ENCODE assay signal across 19 cellular contexts in genomic region chr10:89707372-89707771, GRCh38. TPM values are rescaled to one million over a fixed set of nuclear protein-coding genes. Genes with fewer than 3 reads are reported as not detected.
DNase-seq lines count a peak whose midpoint lies in the region; ATAC-seq, FAIRE-seq and TF ChIP-seq lines count a peak whose summit lies in the region.
"Had no signal": no experiment of that assay in that cellular context is flagged by ENCODE, and none has a peak within 500 bp of the region (broad histone marks: within the 10 kb centered on the region; RNA-seq: fewer than 3 reads in every experiment).

No MANE protein-coding gene starts in this region.

- H3K27me3 ChIP-seq in SK-N-SH (ENCODE audit: insufficient read depth) (no peaks in the 10 kb centered on the region), GM12878 (replicated peaks in 1 of 2; ENCODE audit: control insufficient read depth in 2 of 2, insufficient read depth in 2 of 2, low read length in 1 of 2) (no peaks in the 10 kb centered on the region), osteoblast (ENCODE audit: insufficient read depth, low read length) (no peaks in the 10 kb centered on the region)
- H3K27me3 ChIP-seq: SJSA1 had no signal

- no peak for FAIRE-seq in GM12878 (lab: Jason Lieb, UNC)
- FAIRE-seq: GM12891, GM18507 had no signal

- WGBS in SK-N-SH (ENCODE audit: low lambda C conversion rate) = 92% methylated on average over 1 of the region's 1 CpG
- 100% methylated on average over 1 of the region's 1 CpG for WGBS in GM12878 (ENCODE audit: insufficient coverage, insufficient replicate concordance, low lambda C conversion rate, missing lambda C conversion rate)

- no peak for TF ChIP-seq RAD21 in SK-N-SH (IDR thresholded peaks at IDR 0.05; ENCODE audit: low read length)
- TF ChIP-seq RAD21 in GM12878 (IDR thresholded peaks at IDR 0.05; ENCODE audit: insufficient read depth, low read depth, low read length) = no peak

- H4K20me1 ChIP-seq in SK-N-SH (ENCODE audit: insufficient read depth) = 0 out of 2 replicates have a peak, but pooled peaks cover 4% of the 10 kb centered on the region
- no peaks in the 10 kb centered on the region for H4K20me1 ChIP-seq in GM12878 (ENCODE audit: control insufficient read depth, insufficient read depth)
- no peaks in the 10 kb centered on the region for H4K20me1 ChIP-seq in osteoblast (ENCODE audit: insufficient read depth, low read length)

- BruUV-seq in GM12878 (replicated peaks; lab: Mats Ljungman, UMichigan) = no TSS peak

- TF ChIP-seq EP300 in SK-N-SH (IDR thresholded peaks at IDR 0.05; ENCODE audit: borderline replicate concordance in 1 of 2, low read depth in 1 of 2, low read length in 1 of 2) (no peak), GM12878 (IDR thresholded peaks at IDR 0.05; ENCODE audit: borderline replicate concordance in 1 of 2, control insufficient read depth in 1 of 2, low read depth in 2 of 2, low read length in 2 of 2) (no peak)

- SMC1A ChIA-PET in GM12878 (lab: Charles Lee; ENCODE audit: uncharacterized antibody, unreplicated experiment) = interaction anchor here (1.7 kb wide), 1 partner anchor 14 kb away, joined by 6 read pairs; no protein-coding TSS in a partner anchor

- DNase-seq in SK-N-SH = no peak
- no peak for DNase-seq in GM12878 (ENCODE audit: low read depth, low spot score)
- no peak for DNase-seq in osteoblast (ENCODE audit: insufficient read length, low spot score, missing footprints)
- no peak for DNase-seq in COLO829 (ENCODE audit: low spot score)
- DNase-seq: CD4-positive, alpha-beta T cell; DMS153; H7; NCI-H1436; NCI-H2029; NCI-H526; PC-9 had no signal

- POLR2A ChIA-PET in SK-N-SH (lab: Yijun Ruan, JAX) (no interaction called here), HEK293 (lab: Yijun Ruan, JAX) (interaction anchor here (0.7 kb wide), 1 partner anchor 155 kb away, joined by 3 read pairs; no protein-coding TSS in a partner anchor), GM12878 (lab: Charles Lee) (no interaction called here)

- H3F3A ChIP-seq in SK-N-SH (replicated peaks; ENCODE audit: insufficient read depth) = peaks cover 10% of the 10 kb centered on the region

- RAD21 ChIA-PET in GM12878 (lab: Charles Lee; ENCODE audit: unreplicated experiment) = no interaction called here

- no peaks in the 10 kb centered on the region for H3K9me3 ChIP-seq in SK-N-SH
- H3K9me3 ChIP-seq in HEK293 (ENCODE audit: control insufficient read depth, insufficient read depth, low read depth, low read length) = no peaks in the 10 kb centered on the region
- no peaks in the 10 kb centered on the region for H3K9me3 ChIP-seq in GM12878 (replicated peaks; ENCODE audit: control insufficient read depth, insufficient read depth, low read length)
- no peaks in the 10 kb centered on the region for H3K9me3 ChIP-seq in osteoblast (ENCODE audit: low read depth, low read length)
- H3K9me3 ChIP-seq: SJSA1 had no signal

- H2AFZ ChIP-seq in SK-N-SH (ENCODE audit: low read depth) (peak overlapping the region; percentile 80), GM12878 (ENCODE audit: control insufficient read depth, low read depth, low read length) (no peak overlapping the region), osteoblast (ENCODE audit: low read length) (peak overlapping the region; percentile 70)
- H2AFZ ChIP-seq: PC-9 had no signal

- H3K9me2 ChIP-seq in SK-N-SH = no peaks in the 10 kb centered on the region

- peak overlapping the region in 1 of 2 experiments; percentile 5; a peak in 2 of 4 replicates for H3K27ac ChIP-seq in SK-N-SH (ENCODE audit: low read depth in 2 of 2, low read length in 1 of 2)
- H3K27ac ChIP-seq in HEK293 (ENCODE audit: extremely low read depth, low read depth, low read length) = no peak overlapping the region
- H3K27ac ChIP-seq in GM12878 (ENCODE audit: control insufficient read depth, insufficient read depth) = no peak overlapping the region
- H3K27ac ChIP-seq in osteoblast (ENCODE audit: low read depth, low read length) = no peak overlapping the region
- H3K27ac ChIP-seq: 22Rv1, PC-9, SJSA1 had no signal

- H3K9ac ChIP-seq in SK-N-SH (no peak overlapping the region), GM12878 (ENCODE audit: control insufficient read depth, insufficient read depth, low read length) (no peak overlapping the region)

- peaks cover 97% of the 10 kb centered on the region for H3K79me2 ChIP-seq in SK-N-SH (ENCODE audit: insufficient read depth)
- peaks cover 79% of the 10 kb centered on the region for H3K79me2 ChIP-seq in GM12878 (ENCODE audit: control insufficient read depth, insufficient read depth, low read length)
- H3K79me2 ChIP-seq in osteoblast (ENCODE audit: insufficient read depth, low read length) = peaks cover 83% of the 10 kb centered on the region

- no peak for TF ChIP-seq POLR2A in GM12878 (IDR thresholded peaks at IDR 0.05; ENCODE audit: low read depth, low read length)

- H3K4me1 ChIP-seq in SK-N-SH (ENCODE audit: control insufficient read depth in 1 of 2, insufficient read depth in 2 of 2, low read depth in 1 of 2, low read length in 1 of 2) (peaks cover 5 to 24% of the 10 kb centered on the region in 2 experiments; a peak in 3 of 4 replicates), HEK293 (ENCODE audit: control insufficient read depth, insufficient read depth, low read length) (peaks cover 18% of the 10 kb centered on the region), GM12878 (ENCODE audit: control insufficient read depth, insufficient read depth, low read length) (peaks cover 4% of the 10 kb centered on the region; the same call in 1 of the 2 replicates), osteoblast (ENCODE audit: insufficient read depth, low read length) (peaks cover 23% of the 10 kb centered on the region)

- intact Hi-C loops in GM12878 (cut with micrococcal nuclease; ENCODE audit: unreplicated experiment) = loop anchor here (10.0 kb wide), 1 partner anchor 283 kb away; no protein-coding TSS in a partner anchor

- peaks cover 2 to 15% of the 10 kb centered on the region in 2 experiments for H3K36me3 ChIP-seq in SK-N-SH (replicated peaks in 1 of 2; ENCODE audit: control insufficient read depth in 1 of 2, insufficient read depth in 2 of 2, low read length in 1 of 2)
- H3K36me3 ChIP-seq in HEK293 (ENCODE audit: control insufficient read depth in 2 of 2, insufficient read depth in 1 of 2, low read length in 2 of 2) = peaks cover 18 to 33% of the 10 kb centered on the region in 2 experiments
- H3K36me3 ChIP-seq in GM12878 (ENCODE audit: control insufficient read depth in 2 of 2, insufficient read depth in 2 of 2, low read length in 1 of 2) = peaks cover 1 to 8% of the 10 kb centered on the region in 2 experiments
- no peaks in the 10 kb centered on the region for H3K36me3 ChIP-seq in osteoblast (ENCODE audit: insufficient read depth, low read length)

- ATAC-seq in SK-N-SH treated with all-trans-retinoic acid at 6 μM for 48 hours = no peak
- ATAC-seq in GM12878 = no peak
- no peak for ATAC-seq in GM18511 (IDR thresholded peaks at IDR 0.05; ENCODE audit: unreplicated experiment)
- ATAC-seq in HG02852 (IDR thresholded peaks at IDR 0.05; ENCODE audit: unreplicated experiment) = no peak

- H3K4me3 ChIP-seq in SK-N-SH (ENCODE audit: low read depth in 2 of 2, low read length in 1 of 2) (no peak overlapping the region), HEK293 (ENCODE audit: low read depth, low read length) (no peak overlapping the region), GM12878 (no peak overlapping the region), osteoblast (ENCODE audit: insufficient read depth, low read length) (no peak overlapping the region)
- H3K4me3 ChIP-seq: PC-9, SJSA1 had no signal

- in situ Hi-C loops in GM12878 (cut with MboI) = no loop called here

- H3K4me2 ChIP-seq in SK-N-SH (no peak overlapping the region), GM12878 (ENCODE audit: control insufficient read depth, insufficient read depth) (peak overlapping the region; percentile 54; the same call in 1 of the 2 replicates), osteoblast (ENCODE audit: insufficient read depth, low read length) (peak overlapping the region; percentile 31)
- H3K4me2 ChIP-seq: PC-9 had no signal

- TF ChIP-seq CTCF in SK-N-SH (IDR thresholded peaks at IDR 0.05) (no peak), HEK293 (tag by site-specific recombination; IDR thresholded peaks at IDR 0.05) (no peak), GM12878 (IDR thresholded peaks at IDR 0.05 in 2 of 3, conservative IDR thresholded peaks at IDR 0.05 in 1 of 3; ENCODE audit: control insufficient read depth in 2 of 3, extremely low read depth in 1 of 3, insufficient read depth in 1 of 3, low read depth in 3 of 3, low read length in 3 of 3) (no peak), osteoblast (IDR thresholded peaks at IDR 0.05; ENCODE audit: extremely low read depth, low read depth, low read length) (no peak)

- CTCF ChIA-PET in SK-N-SH (lab: Yijun Ruan, JAX) = interaction anchor here (0.7 kb wide), 1 partner anchor 10 kb away, joined by 3 read pairs; no protein-coding TSS in a partner anchor
- CTCF ChIA-PET in HEK293 (lab: Yijun Ruan, JAX) = interaction anchor here (0.6 kb wide), 2 partner anchors 103 to 145 kb away, joined by 5 to 6 read pairs; no protein-coding TSS in a partner anchor
- CTCF ChIA-PET in GM12878 (lab: Yijun Ruan, JAX) = no interaction called here

TF ChIP-seq in SK-N-SH, 30 proteins besides CTCF, POLR2A, EP300 and RAD21 (continues in another document):
- TF ChIP-seq GABPA (IDR thresholded peaks at IDR 0.05; ENCODE audit: low read depth) = no peak

TF ChIP-seq in GM12878, 131 proteins besides CTCF, POLR2A, EP300 and RAD21 (continues in another document):
- TF ChIP-seq BMI1 (IDR thresholded peaks at IDR 0.05; ENCODE audit: borderline replicate concordance) (peak; percentile 21; the same call in 1 of the 2 replicates), NFXL1 (IDR thresholded peaks at IDR 0.05; ENCODE audit: borderline replicate concordance) (no peak)

RNA-seq across cellular contexts. Expression of gene KIF20B, which starts 6.0 kb away (rescaled TPM):
- polyA plus RNA-seq in SK-N-SH (2012; rRNA removed) (1.5 and 2.0 TPM in 2 replicates), GM12878 (2011; rRNA removed) (16.5 and 32.4 TPM in 2 replicates), GM12878 (2014; fragmentation: Illumina TruSeq; extraction: Trizol) (37.5 and 46.7 TPM in 2 replicates), GM12878 (2014; fragmentation: Nextera tagmentation; extraction: Ambion mirVana) (10 to 100 TPM; 28.2 to 59.4 TPM), GM12878 (2014; rRNA removed) (11.2 and 15.6 TPM in 2 replicates), GM12878 (2016; fragmentation: Nextera tagmentation; extraction: Ambion mirVana) (10 to 100 TPM; 61.8 to 67.7 TPM)
- 2.3 and 3.5 TPM in 2 replicates for polyA plus RNA-seq in SK-N-SH (2012; cell fraction: cytosol; rRNA removed)
- 0.52 and 2.1 TPM in 2 replicates for polyA plus RNA-seq in SK-N-SH (2012; cell fraction: nucleus; rRNA removed)
- total RNA-seq in GM12878 (2013; cell fraction: nucleolus; rRNA removed) = 46.8 and 49.1 TPM in 2 replicates
- total RNA-seq in GM12878 (2014; rRNA removed) (21.1 and 28.3 TPM in 2 replicates), GM12878 (2014; rRNA removed; fragmentation: Illumina TruSeq; extraction: Trizol) (52.4 and 52.8 TPM in 2 replicates), GM12878 (2021) (46.1 and 51.0 TPM in 2 replicates), osteoblast (4.7 and 5.6 TPM in 2 replicates)
- polyA plus RNA-seq in GM12878 (2011; ENCODE audit: low read depth) = 8.9 TPM
- polyA plus RNA-seq in GM12878 (2011; cell fraction: cytosol; rRNA removed) = 3.2 and 3.3 TPM in 2 replicates
- polyA plus RNA-seq in GM12878 (2011; cell fraction: nucleus; rRNA removed) = 11.1 and 13.2 TPM in 2 replicates
- 9.5 and 12.0 TPM in 2 replicates for polyA plus RNA-seq in GM12878 (2012)
- 26.1 and 32.1 TPM in 2 replicates for polyA minus RNA-seq in GM12878 (2011; rRNA and poly(A)+ RNA removed)
- 5.8 and 6.1 TPM in 2 replicates for polyA minus RNA-seq in GM12878 (2011; cell fraction: cytosol; rRNA and poly(A)+ RNA removed)
- polyA minus RNA-seq in GM12878 (2011; cell fraction: nucleus; rRNA and poly(A)+ RNA removed) = 10.0 and 12.6 TPM in 2 replicates
